Comparison of ENCODE assay signal across 21 cellular contexts in the genomic region with DNA sequence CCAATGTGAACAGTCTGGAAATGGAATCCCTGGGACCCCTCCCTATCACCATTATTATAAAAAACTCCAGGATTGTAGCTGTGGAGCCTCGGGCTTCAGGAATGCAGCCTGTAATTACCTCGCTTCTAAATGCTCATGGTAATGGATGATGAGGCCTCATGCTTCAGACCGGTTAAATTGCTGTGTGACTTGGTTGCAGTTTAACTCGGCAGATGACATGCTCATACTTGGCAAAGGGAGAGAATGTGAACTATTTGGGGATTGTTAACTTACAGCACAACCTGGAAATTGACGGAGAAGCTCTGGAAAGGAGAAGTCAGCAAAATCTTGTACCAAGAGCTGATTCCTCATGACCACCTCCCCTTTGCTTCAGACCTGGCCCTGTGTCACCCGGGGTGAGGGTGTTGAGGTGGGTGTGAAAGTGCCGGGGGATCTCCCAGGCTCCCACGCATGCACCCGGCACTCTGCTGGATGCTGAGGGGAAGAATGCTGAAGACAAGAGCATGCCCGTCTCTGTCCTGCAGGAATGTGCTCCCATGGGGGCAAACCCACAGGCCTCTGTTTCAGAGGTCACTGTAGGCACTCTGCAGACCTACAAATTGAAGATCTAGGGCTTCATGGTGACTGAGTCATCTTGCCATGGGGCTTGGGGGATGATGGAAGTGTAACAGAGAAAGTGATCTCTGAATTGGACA.
"Had no signal": no experiment of that assay in that cellular context is flagged by ENCODE, and none has a peak within 500 bp of the region (broad histone marks: within the 10 kb centered on the region; RNA-seq: fewer than 3 reads in every experiment).

No MANE protein-coding gene starts in this region.

- FAIRE-seq: endometrium had no signal

- H3K4me3 Mint-ChIP-seq: activated naive CD8-positive, alpha-beta T cell; naive thymus-derived CD4-positive, alpha-beta T cell; T-helper 2 cell treated with Interferon-gamma antibody and Interleukin-4, amounts not matched to agents 5 μg/mL and 100 μg/mL, for 36 hours had no signal

- H3K36me3 ChIP-seq: neutrophil, right atrium auricular region, tibial nerve had no signal

- H3K4me1 ChIP-seq: right atrium auricular region, tibial nerve had no signal

- H3K36me3 Mint-ChIP-seq: activated naive CD8-positive, alpha-beta T cell; naive thymus-derived CD4-positive, alpha-beta T cell had no signal

- H3K27ac ChIP-seq: neutrophil, right atrium auricular region, tibial nerve had no signal

- H3K27me3 ChIP-seq: dorsolateral prefrontal cortex, neutrophil, right atrium auricular region, tibial nerve had no signal

- DNase-seq: activated CD4-positive, alpha-beta T cell treated with anti-CD3 and anti-CD28 coated beads, Interleukin-2, amount 50 U/mL, for 1 hour; activated CD8-positive, alpha-beta memory T cell treated with anti-CD3 and anti-CD28 coated beads for 24 hours; activated gamma-delta T cell treated with Interleukin-2 at 50 U/mL for 16 hours; amniotic stem cell; cerebellar nuclear complex; dorsolateral prefrontal cortex; mucosa of descending colon; naive thymus-derived CD4-positive, alpha-beta T cell; stimulated activated CD4-positive, alpha-beta T cell treated with anti-CD3 and anti-CD28 coated beads, Interleukin-4, amount 100 ng/mL, for 4 hours; stimulated activated CD8-positive, alpha-beta memory T cell treated with anti-CD3 and anti-CD28 coated beads, Interleukin-4, amount 100 ng/mL, for 48 hours; stimulated activated naive CD4-positive, alpha-beta T cell treated with Interleukin-2 at 50 U/mL for 16 hours; substantia nigra had no signal

- H3K9me3 Mint-ChIP-seq: T-helper 2 cell treated with Interferon-gamma antibody and Interleukin-4, amounts not matched to agents 5 μg/mL and 100 μg/mL, for 36 hours had no signal

- H3K9me3 ChIP-seq: mucosa of descending colon, neutrophil, right atrium auricular region had no signal

- H3K4me2 ChIP-seq: smooth muscle cell had no signal

- H3K27ac Mint-ChIP-seq: activated naive CD8-positive, alpha-beta T cell; naive thymus-derived CD4-positive, alpha-beta T cell; T-helper 2 cell treated with Interferon-gamma antibody and Interleukin-4, amounts not matched to agents 5 μg/mL and 100 μg/mL, for 36 hours had no signal

- H3K4me3 ChIP-seq: dorsolateral prefrontal cortex, mucosa of descending colon, right atrium auricular region, smooth muscle cell, tibial nerve had no signal

- ATAC-seq: esophagus mucosa; left lobe of liver; mucosa of descending colon; naive thymus-derived CD4-positive, alpha-beta T cell had no signal
